15 cellular contexts compared by ENCODE assay signal in the genomic region with DNA sequence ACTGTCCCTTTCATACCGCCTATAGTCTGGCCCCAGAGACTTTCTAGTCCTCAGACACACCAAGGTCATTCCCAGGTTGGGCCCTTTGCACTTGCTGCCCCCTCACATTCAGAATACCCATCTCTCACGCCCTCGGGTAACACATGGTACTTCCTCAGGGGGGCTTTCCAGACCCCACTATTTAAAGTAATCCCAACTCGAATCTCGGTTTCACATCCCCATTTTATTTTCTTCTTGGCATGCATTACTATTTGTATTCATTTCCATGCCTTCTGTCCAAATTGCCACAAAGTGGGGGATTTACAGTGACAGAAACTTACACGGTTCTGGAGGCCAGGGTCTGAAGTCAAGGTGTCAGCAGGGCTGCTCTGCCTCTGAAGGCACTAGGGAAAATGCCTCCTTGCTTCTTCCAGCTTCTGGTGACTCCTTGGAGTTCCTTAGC. TPM values are rescaled to one million over a fixed set of nuclear protein-coding genes. Genes with fewer than 3 reads are reported as not detected.
A peak's percentile ranks its signal among the peaks of the same experiment; 100 is the strongest.
DNase-seq lines count a peak whose midpoint lies in the region; ATAC-seq, FAIRE-seq and TF ChIP-seq lines count a peak whose summit lies in the region.
"Had no signal": no experiment of that assay in that cellular context is flagged by ENCODE, and none has a peak within 500 bp of the region (broad histone marks: within the 10 kb centered on the region; RNA-seq: fewer than 3 reads in every experiment).

No MANE protein-coding gene starts in this region.

- H3K27ac ChIP-seq in endothelial cell of umbilical vein (ENCODE audit: insufficient read depth, low read depth, low read length), result no peak overlapping the region
- no peak overlapping the region for H3K27ac ChIP-seq in ovary
- H3K27ac ChIP-seq: body of pancreas, PC-9, sigmoid colon had no signal

- in situ Hi-C loops in ACHN (cut with HindIII; ENCODE audit: low pct_ligation_motif_present, low pct_unique_long_range_greater_than_20kb, low sequenced_read_pairs), result no loop called here

- H3K9me3 ChIP-seq in endothelial cell of umbilical vein (replicated peaks; ENCODE audit: control insufficient read depth, insufficient read depth, low read length), result no peaks in the 10 kb centered on the region
- H3K9me3 ChIP-seq in ovary, result no peaks in the 10 kb centered on the region
- H3K9me3 ChIP-seq: body of pancreas, sigmoid colon had no signal

- CTCF ChIA-PET in endothelial cell of umbilical vein (lab: Charles Lee), result interaction anchor here (1.2 to 1.7 kb wide), 2 partner anchors 54 to 62 kb away, joined by 3 to 5 read pairs; no protein-coding TSS in a partner anchor

- peak; percentile 78 for ATAC-seq in GM18868 (IDR thresholded peaks at IDR 0.05; ENCODE audit: unreplicated experiment)
- peak; percentile 78 for ATAC-seq in GM21447 (IDR thresholded peaks at IDR 0.05; ENCODE audit: unreplicated experiment)
- peak; percentile 68 for ATAC-seq in HG03060 (IDR thresholded peaks at IDR 0.05; ENCODE audit: low read depth, unreplicated experiment)
- no peak for ATAC-seq in left colon
- ATAC-seq: body of pancreas had no signal

- no peak for TF ChIP-seq EP300 in ovary (IDR thresholded peaks at IDR 0.05)

- H3K27me3 ChIP-seq in endothelial cell of umbilical vein (ENCODE audit: control insufficient read depth in 2 of 2, insufficient read depth in 2 of 2, low read length in 2 of 2) (no peaks in the 10 kb centered on the region), ovary (no peaks in the 10 kb centered on the region)
- H3K27me3 ChIP-seq: body of pancreas, sigmoid colon had no signal

- H3K9ac ChIP-seq in endothelial cell of umbilical vein (replicated peaks; ENCODE audit: extremely low read depth, insufficient read depth, low read length), result no peak overlapping the region

- H3K9me1 ChIP-seq in endothelial cell of umbilical vein (replicated peaks; ENCODE audit: control insufficient read depth, extremely low read depth, insufficient read depth, low read length), result no peaks in the 10 kb centered on the region

- intact Hi-C loops in endothelial cell of umbilical vein (cut with micrococcal nuclease) (no loop called here), ovary (cut with DNase I) (no loop called here), left colon (cut with DNase I, micrococcal nuclease) (no loop called here)

- H3K4me1 ChIP-seq in endothelial cell of umbilical vein (ENCODE audit: control insufficient read depth, extremely low read depth, insufficient read depth, low read length) (peaks cover 28% of the 10 kb centered on the region), ovary (ENCODE audit: insufficient read depth) (peaks cover 1% of the 10 kb centered on the region)
- H3K4me1 ChIP-seq: sigmoid colon had no signal

- no peak overlapping the region for H3K4me2 ChIP-seq in endothelial cell of umbilical vein (ENCODE audit: insufficient read depth, low read length)
- H3K4me2 ChIP-seq: PC-9 had no signal

- no TSS peak for BruUV-seq in endothelial cell of umbilical vein (replicated peaks; lab: Mats Ljungman, UMichigan)

- no peak overlapping the region for H2AFZ ChIP-seq in endothelial cell of umbilical vein (ENCODE audit: low read depth, low read length)
- H2AFZ ChIP-seq: PC-9 had no signal

- 80 to 84% (median 84%) methylated on average over 6 of the region's 6 CpGs for WGBS in ovary, 3 donors

- no peaks in the 10 kb centered on the region for H4K20me1 ChIP-seq in endothelial cell of umbilical vein (replicated peaks; ENCODE audit: control insufficient read depth, extremely low read depth, insufficient read depth, low read length)

- peaks cover 3 to 10% of the 10 kb centered on the region in 2 experiments for H3K36me3 ChIP-seq in endothelial cell of umbilical vein (ENCODE audit: control insufficient read depth in 2 of 2, extremely low read depth in 1 of 2, insufficient read depth in 2 of 2, low read length in 2 of 2)
- H3K36me3 ChIP-seq in ovary, result no peaks in the 10 kb centered on the region

- DNase-seq in endothelial cell of umbilical vein (ENCODE audit: low read depth, low spot score) (no peak), ovary (no peak), left colon (no peak), RKO (ENCODE audit: low spot score) (no peak), ACHN (no peak)
- DNase-seq: body of pancreas, midbrain, NCI-H2029 treated with DMSO at 0.1 percent for 48 hours, sigmoid colon had no signal

- TF ChIP-seq POLR2A in endothelial cell of umbilical vein (IDR thresholded peaks at IDR 0.05; ENCODE audit: low read depth, low read length) (peak; percentile 40), ovary (IDR thresholded peaks at IDR 0.05) (no peak)

- TF ChIP-seq CTCF in endothelial cell of umbilical vein (IDR thresholded peaks at IDR 0.05; ENCODE audit: extremely low read depth in 1 of 2, insufficient read depth in 1 of 2, low read depth in 1 of 2, low read length in 2 of 2), result no peak
- TF ChIP-seq CTCF in ovary (IDR thresholded peaks at IDR 0.05), result no peak

- H3K79me2 ChIP-seq in endothelial cell of umbilical vein (ENCODE audit: control insufficient read depth, insufficient read depth, low read length), result no peaks in the 10 kb centered on the region

- FAIRE-seq in endothelial cell of umbilical vein (lab: Jason Lieb, UNC), result no peak
- FAIRE-seq: D721Med, endometrium had no signal

- POLR2A ChIA-PET in endothelial cell of umbilical vein (lab: Charles Lee), result no interaction called here

- dilution Hi-C loops in endothelial cell of umbilical vein (cut with MboI; ENCODE audit: extremely low pct_ligation_motif_present, low sequenced_read_pairs), result no loop called here

- H3K4me3 ChIP-seq in endothelial cell of umbilical vein (replicated peaks in 1 of 3; ENCODE audit: insufficient read depth in 1 of 3, low read depth in 1 of 3, low read length in 3 of 3), result no peak overlapping the region
- H3K4me3 ChIP-seq in ovary, result no peak overlapping the region
- H3K4me3 ChIP-seq: body of pancreas, PC-9, sigmoid colon had no signal

TF ChIP-seq in endothelial cell of umbilical vein, 7 proteins besides CTCF, POLR2A, EP300 and RAD21:
- TF ChIP-seq, protein P1, sequence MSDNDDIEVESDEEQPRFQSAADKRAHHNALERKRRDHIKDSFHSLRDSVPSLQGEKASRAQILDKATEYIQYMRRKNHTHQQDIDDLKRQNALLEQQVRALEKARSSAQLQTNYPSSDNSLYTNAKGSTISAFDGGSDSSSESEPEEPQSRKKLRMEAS (IDR thresholded peaks at IDR 0.05; ENCODE audit: insufficient read depth, insufficient read length), result no peak
- no peak for TF ChIP-seq MYC (IDR thresholded peaks at IDR 0.05; ENCODE audit: low read depth, low read length)
- TF ChIP-seq JUN (IDR thresholded peaks at IDR 0.05; ENCODE audit: borderline replicate concordance, insufficient read depth, insufficient read length, low read depth), result no peak
- no peak for TF ChIP-seq EZH2 (IDR thresholded peaks at IDR 0.05; ENCODE audit: borderline replicate concordance, low read depth, low read length, severe bottlenecking)
- TF ChIP-seq FOS (IDR thresholded peaks at IDR 0.05; ENCODE audit: borderline replicate concordance, insufficient read depth, low read length), result no peak
- no peak for TF ChIP-seq GATA2 (IDR thresholded peaks at IDR 0.05; ENCODE audit: insufficient read depth, insufficient read length, low read depth, low read length)
- TF ChIP-seq POLR2AphosphoS5 (IDR thresholded peaks at IDR 0.05; ENCODE audit: insufficient read depth, low read depth, low read length), result no peak

RNA-seq across cellular contexts. Expression of gene RCN1, which starts 15.0 kb away (rescaled TPM):
- total RNA-seq in endothelial cell of umbilical vein, result 254 and 285 TPM in 2 replicates
- 168 and 174 TPM in 2 replicates for polyA plus RNA-seq in endothelial cell of umbilical vein
- 197 and 204 TPM in 2 replicates for polyA plus RNA-seq in endothelial cell of umbilical vein (2011; cell fraction: cytosol; rRNA removed)
- 205 and 279 TPM in 2 replicates for polyA plus RNA-seq in endothelial cell of umbilical vein (2011; cell fraction: nucleus; rRNA removed)
- 300 and 324 TPM in 2 replicates for polyA plus RNA-seq in endothelial cell of umbilical vein (2012)
- polyA minus RNA-seq in endothelial cell of umbilical vein, result 149 and 152 TPM in 2 replicates
- 104 TPM for polyA minus RNA-seq in endothelial cell of umbilical vein (2011; cell fraction: cytosol; rRNA and poly(A)+ RNA removed)
- 105 and 133 TPM in 2 replicates for polyA minus RNA-seq in endothelial cell of umbilical vein (2011; cell fraction: nucleus; rRNA and poly(A)+ RNA removed)
- 100 to 1,000 TPM in 1 of 7 donors, 10 to 100 TPM in 6; 49.7 to 125 (median 89.6) TPM for total RNA-seq in ovary
- polyA plus RNA-seq in ovary, result 100 to 1,000 TPM in 1 of 2 donors, 10 to 100 TPM in 1; 79.9 to 221 TPM
- total RNA-seq in left colon, result 10 to 100 TPM; 35.6 to 46.4 TPM
